Comparison of ENCODE assay signal across 8 cellular contexts in genomic region chrX:115642895-115643530, GRCh38.
DNase-seq lines count a peak whose midpoint lies in the region; ATAC-seq and TF ChIP-seq lines count a peak whose summit lies in the region.

No MANE protein-coding gene starts in this region.

- no peak overlapping the region for H3K27ac Mint-ChIP-seq in activated naive CD4-positive, alpha-beta T cell treated with anti-CD3 and anti-CD28 coated beads, Interleukin-2, amount 10 ng/mL, durations not matched to agents 7 days and 5 days
- peak overlapping the region; percentile 91 for H3K27ac Mint-ChIP-seq in mesothelial cell of epicardium

- CTCF ChIA-PET in activated naive CD4-positive, alpha-beta T cell treated with anti-CD3 and anti-CD28 coated beads, Interleukin-2, amount 10 ng/mL, durations not matched to agents 7 days and 5 days (lab: Charles Lee) = interaction anchor here (0.8 to 2.2 kb wide), 3 partner anchors 289 to 314 kb away, joined by 3 to 14 read pairs (median 3); no protein-coding TSS in a partner anchor

- no peaks in the 10 kb centered on the region for H3K4me1 Mint-ChIP-seq in activated naive CD4-positive, alpha-beta T cell treated with anti-CD3 and anti-CD28 coated beads, Interleukin-2, amount 10 ng/mL, durations not matched to agents 7 days and 5 days
- peaks cover 20% of the 10 kb centered on the region for H3K4me1 Mint-ChIP-seq in mesothelial cell of epicardium

- peak; percentile 21 for DNase-seq in activated naive CD4-positive, alpha-beta T cell treated with anti-CD3 and anti-CD28 coated beads, Interleukin-2, amount 10 ng/mL, durations not matched to agents 7 days and 5 days
- DNase-seq in activated naive CD4-positive, alpha-beta T cell treated with anti-CD3 and anti-CD28 coated beads, Interleukin-2, amount 50 U/mL, for 16 hours = no peak
- DNase-seq in HuH-7 (ENCODE audit: low spot score) = peak; percentile 30
- peak; percentile 40 to 55 for DNase-seq in SJSA1 (ENCODE audit: low read depth in 1 of 2, low spot score in 2 of 2)
- DNase-seq in dorsolateral prefrontal cortex = peak in 2 of 10 donors; percentile 25 to 32
- peak in 1 of 2 experiments; percentile 51 for DNase-seq in mesothelial cell of epicardium (ENCODE audit: low spot score in 2 of 2, unreplicated experiment in 2 of 2)

- ATAC-seq in HG02759 (IDR thresholded peaks at IDR 0.05; ENCODE audit: unreplicated experiment) (no peak), GM18511 (IDR thresholded peaks at IDR 0.05; ENCODE audit: unreplicated experiment) (no peak)

- intact Hi-C loops in dorsolateral prefrontal cortex (cut with DNase I) = loop anchor here (2.0 to 10.0 kb wide), 5 partner anchors 78 to 312 kb away; partner anchors contain the start of gene PLS3 (in 2 of the 2)

- no peaks in the 10 kb centered on the region for H3K9me3 ChIP-seq in SJSA1 (replicated peaks)

- H3K9me3 Mint-ChIP-seq in activated naive CD4-positive, alpha-beta T cell treated with anti-CD3 and anti-CD28 coated beads, Interleukin-2, amount 10 ng/mL, durations not matched to agents 7 days and 5 days = no peaks in the 10 kb centered on the region
- no peaks in the 10 kb centered on the region for H3K9me3 Mint-ChIP-seq in mesothelial cell of epicardium

- peaks cover 62% of the 10 kb centered on the region for H3K36me3 ChIP-seq in SJSA1

- H3K4me1 ChIP-seq in SJSA1 (replicated peaks) = peaks cover 9% of the 10 kb centered on the region

- no peaks in the 10 kb centered on the region for H3K27me3 Mint-ChIP-seq in activated naive CD4-positive, alpha-beta T cell treated with anti-CD3 and anti-CD28 coated beads, Interleukin-2, amount 10 ng/mL, durations not matched to agents 7 days and 5 days
- H3K27me3 Mint-ChIP-seq in mesothelial cell of epicardium (ENCODE audit: low read depth) = no peaks in the 10 kb centered on the region

- H3K27ac ChIP-seq in SJSA1 (peak overlapping the region; percentile 33; the same call in 1 of the 2 replicates), dorsolateral prefrontal cortex (peak overlapping the region in 51 of 59 donors; percentile 2 to 85 (median 53))

- no peaks in the 10 kb centered on the region for H3K36me3 Mint-ChIP-seq in activated naive CD4-positive, alpha-beta T cell treated with anti-CD3 and anti-CD28 coated beads, Interleukin-2, amount 10 ng/mL, durations not matched to agents 7 days and 5 days
- peaks cover 46% of the 10 kb centered on the region for H3K36me3 Mint-ChIP-seq in mesothelial cell of epicardium

- H3K27me3 ChIP-seq in SJSA1 (replicated peaks) (no peaks in the 10 kb centered on the region), dorsolateral prefrontal cortex (peaks cover 0 to 85% (median 18%) of the 10 kb centered on the region in 45 donors)

- H3K4me3 Mint-ChIP-seq in activated naive CD4-positive, alpha-beta T cell treated with anti-CD3 and anti-CD28 coated beads, Interleukin-2, amount 10 ng/mL, durations not matched to agents 7 days and 5 days = no peak overlapping the region
- no peak overlapping the region for H3K4me3 Mint-ChIP-seq in mesothelial cell of epicardium

- TF ChIP-seq CTCF in dorsolateral prefrontal cortex (IDR thresholded peaks at IDR 0.05 in 54 of 56, conservative IDR thresholded peaks at IDR 0.05 in 2 of 56; ENCODE audit: low read depth in 1 of 56, partially characterized antibody in 56 of 56) (peak; percentile 77 to 100 (median 96)), mesothelial cell of epicardium (IDR thresholded peaks at IDR 0.05; ENCODE audit: unreplicated experiment) (peak; percentile 99)

- H3K4me3 ChIP-seq in SJSA1 = no peak overlapping the region
- H3K4me3 ChIP-seq in dorsolateral prefrontal cortex = no peak overlapping the region
